Comparison of ENCODE assay signal across 15 cellular contexts in genomic region chr14:61575126-61575525, GRCh38.
DNase-seq lines count a peak whose midpoint lies in the region; ATAC-seq and TF ChIP-seq lines count a peak whose summit lies in the region.
"Had no signal": no experiment of that assay in that cellular context is flagged by ENCODE, and none has a peak within 500 bp of the region (broad histone marks: within the 10 kb centered on the region; RNA-seq: fewer than 3 reads in every experiment).

No MANE protein-coding gene starts in this region.

- ATAC-seq in GM21619 (IDR thresholded peaks at IDR 0.05; ENCODE audit: unreplicated experiment) = no peak
- ATAC-seq in HG03442 (IDR thresholded peaks at IDR 0.05; ENCODE audit: unreplicated experiment) = no peak
- ATAC-seq: HCT116 had no signal

- H3K4me3 Mint-ChIP-seq in glutamatergic neuron (ENCODE audit: unreplicated experiment) = peak overlapping the region; percentile 10
- H3K4me3 Mint-ChIP-seq: CD4-positive, alpha-beta memory T cell had no signal

- no peak for TF ChIP-seq CTCF in glutamatergic neuron (IDR thresholded peaks at IDR 0.05; ENCODE audit: partially characterized antibody, unreplicated experiment)
- TF ChIP-seq CTCF in GM10248 (IDR thresholded peaks at IDR 0.05; ENCODE audit: control extremely low read depth, extremely low read depth, low read depth, missing control alignments) = no peak

- H3K9ac ChIP-seq in adipocyte (ENCODE audit: low read length) = peak overlapping the region; percentile 14
- peak overlapping the region; percentile 91 for H3K9ac ChIP-seq in skeletal muscle satellite cell (ENCODE audit: low read depth, low read length)

- H3K4me1 ChIP-seq in adipocyte (ENCODE audit: control insufficient read depth, insufficient read depth, low read length) (peaks cover 59% of the 10 kb centered on the region), skeletal muscle satellite cell (ENCODE audit: control insufficient read depth, insufficient read depth, low read length) (peaks cover 85% of the 10 kb centered on the region)

- CTCF ChIA-PET in GM10248 (lab: Yijun Ruan, JAX) = no interaction called here

- H3K36me3 ChIP-seq in adipocyte (ENCODE audit: control insufficient read depth, insufficient read depth, low read length, severe bottlenecking) (no peaks in the 10 kb centered on the region), skeletal muscle satellite cell (ENCODE audit: insufficient read depth, low read length) (no peaks in the 10 kb centered on the region)
- H3K36me3 ChIP-seq: MG63, SJCRH30 had no signal

- no peaks in the 10 kb centered on the region for H3K36me3 Mint-ChIP-seq in glutamatergic neuron (ENCODE audit: unreplicated experiment)
- H3K36me3 Mint-ChIP-seq: CD4-positive, alpha-beta memory T cell had no signal

- H3K4me3 ChIP-seq in adipocyte (ENCODE audit: low read length) (no peak overlapping the region), skeletal muscle satellite cell (ENCODE audit: low read length) (peak overlapping the region; percentile 0)
- H3K4me3 ChIP-seq: MG63, SJCRH30 had no signal

- H3K9me3 Mint-ChIP-seq in glutamatergic neuron (ENCODE audit: unreplicated experiment) = peaks cover 2% of the 10 kb centered on the region
- H3K9me3 Mint-ChIP-seq: CD4-positive, alpha-beta memory T cell had no signal

- peak overlapping the region; percentile 73 for H3K4me2 ChIP-seq in skeletal muscle satellite cell (ENCODE audit: low read length)

- no peaks in the 10 kb centered on the region for H3K27me3 Mint-ChIP-seq in glutamatergic neuron (ENCODE audit: unreplicated experiment)

- peak overlapping the region; percentile 28 for H3K27ac Mint-ChIP-seq in glutamatergic neuron (ENCODE audit: unreplicated experiment)
- H3K27ac Mint-ChIP-seq: CD4-positive, alpha-beta memory T cell had no signal

- H3K27me3 ChIP-seq in adipocyte (replicated peaks; ENCODE audit: control insufficient read depth, insufficient read depth, low read length) = no peaks in the 10 kb centered on the region
- no peaks in the 10 kb centered on the region for H3K27me3 ChIP-seq in skeletal muscle satellite cell (ENCODE audit: control insufficient read depth, insufficient read depth, low read length)
- H3K27me3 ChIP-seq: MG63, SJCRH30 had no signal

- POLR2A ChIA-PET in GM10248 (lab: Yijun Ruan, JAX) = no interaction called here

- DNase-seq in LHCN-M2 (ENCODE audit: low read depth) (peak; percentile 58), adipocyte (ENCODE audit: low read depth) (no peak), glutamatergic neuron (no peak), GM10248 (ENCODE audit: extremely low spot score) (no peak)
- DNase-seq: CD4-positive, alpha-beta memory T cell; MG63; NCI-H1092; NCI-H146; NCI-H345; NCI-H526 had no signal

- H3K9me3 ChIP-seq in adipocyte (ENCODE audit: control insufficient read depth, low read length) = no peaks in the 10 kb centered on the region
- no peaks in the 10 kb centered on the region for H3K9me3 ChIP-seq in skeletal muscle satellite cell (replicated peaks; ENCODE audit: low read length)
- H3K9me3 ChIP-seq: MG63, SJCRH30 had no signal

- peaks cover 18% of the 10 kb centered on the region for H3K4me1 Mint-ChIP-seq in glutamatergic neuron (ENCODE audit: low read depth, unreplicated experiment)
